ENCODE assay signal across 13 cellular contexts in genomic region chr2:179240481-179241451, GRCh38. TPM values are rescaled to one million over a fixed set of nuclear protein-coding genes. Genes with fewer than 3 reads are reported as not detected.
A peak's percentile ranks its signal among the peaks of the same experiment; 100 is the strongest.
DNase-seq lines count a peak whose midpoint lies in the region; ATAC-seq, FAIRE-seq and TF ChIP-seq lines count a peak whose summit lies in the region.
"Had no signal": no experiment of that assay in that cellular context is flagged by ENCODE, and none has a peak within 500 bp of the region (broad histone marks: within the 10 kb centered on the region; RNA-seq: fewer than 3 reads in every experiment).

No MANE protein-coding gene starts in this region.

- H3K27ac ChIP-seq in HepG2 (ENCODE audit: extremely low read length, insufficient read depth, low read length) (peak overlapping the region; percentile 55), right lobe of liver (no peak overlapping the region), PC-9 (peak overlapping the region; percentile 50; the same call in 1 of the 2 replicates), hepatocyte (peak overlapping the region; percentile 14)

- POLR2A ChIA-PET in HepG2 (lab: Yijun Ruan, JAX) (interaction anchor here (1.9 to 2.2 kb wide), 2 partner anchors 23 to 31 kb away, joined by 21 to 24 read pairs; partner anchors contain the start of gene SESTD1), PC-9 (lab: Charles Lee; ENCODE audit: unreplicated experiment) (interaction anchor here (0.6 to 0.7 kb wide), 2 partner anchors 34 to 115 kb away, joined by 4 to 6 read pairs; no protein-coding TSS in a partner anchor)

- H3K27me3 ChIP-seq in HepG2 (ENCODE audit: control insufficient read depth in 1 of 2, insufficient read depth in 2 of 2, low read length in 2 of 2) (no peaks in the 10 kb centered on the region), right lobe of liver (no peaks in the 10 kb centered on the region), PC-9 (ENCODE audit: insufficient read depth, low read depth) (no peaks in the 10 kb centered on the region), hepatocyte (no peaks in the 10 kb centered on the region)

- BruUV-seq in HepG2 (replicated peaks; lab: Mats Ljungman, UMichigan) (no TSS peak), PC-9 (replicated peaks; lab: Mats Ljungman, UMichigan) (no TSS peak)

- no peak for FAIRE-seq in HepG2 (lab: Jason Lieb, UNC)
- no peak for FAIRE-seq in GM12892 (lab: Jason Lieb, UNC)
- FAIRE-seq: colon, frontal cortex, GM12891 had no signal

- H3K36me3 ChIP-seq in HepG2 (replicated peaks in 1 of 2; ENCODE audit: control insufficient read depth in 1 of 2, insufficient read depth in 2 of 2, low read length in 2 of 2) (no peaks in the 10 kb centered on the region), right lobe of liver (no peaks in the 10 kb centered on the region), PC-9 (ENCODE audit: low read depth) (peaks cover 12% of the 10 kb centered on the region; the same call in 1 of the 2 replicates), hepatocyte (replicated peaks; ENCODE audit: insufficient read depth, low read depth) (no peaks in the 10 kb centered on the region)

- H3K9me3 ChIP-seq in HepG2 (ENCODE audit: low read length) (no peaks in the 10 kb centered on the region), right lobe of liver (no peaks in the 10 kb centered on the region), PC-9 (ENCODE audit: insufficient read depth, low read depth) (peaks cover 44% of the 10 kb centered on the region), hepatocyte (ENCODE audit: low read depth) (no peaks in the 10 kb centered on the region)

- TF ChIP-seq POLR2A in HepG2 (IDR thresholded peaks at IDR 0.05; ENCODE audit: insufficient read depth in 1 of 2, low read depth in 2 of 2, low read length in 2 of 2) (no peak), right lobe of liver (IDR thresholded peaks at IDR 0.05) (no peak), GM12892 (IDR thresholded peaks at IDR 0.05; ENCODE audit: low read depth, low read length) (no peak)

- H3K9ac ChIP-seq in HepG2 (ENCODE audit: insufficient read depth, low read depth, low read length): peak overlapping the region; percentile 36; the same call in 1 of the 2 replicates

- H3K79me2 ChIP-seq in HepG2 (ENCODE audit: insufficient read depth, low read length) (peaks cover 96% of the 10 kb centered on the region), PC-9 (ENCODE audit: low read depth) (peaks cover 94% of the 10 kb centered on the region), hepatocyte (peaks cover 93% of the 10 kb centered on the region)

- TF ChIP-seq RAD21 in HepG2 (CRISPR knock-in tag; IDR thresholded peaks at IDR 0.05): no peak

- 91% methylated on average over 4 of the region's 4 CpGs for WGBS in HepG2 (ENCODE audit: low lambda C conversion rate)
- 86% methylated on average over 4 of the region's 4 CpGs for WGBS in right lobe of liver (ENCODE audit: insufficient coverage, low coverage, low lambda C conversion rate, missing lambda C conversion rate)
- WGBS in hepatocyte (ENCODE audit: low lambda C conversion rate, missing lambda C conversion rate): 81% methylated on average over 4 of the region's 4 CpGs

- peak; percentile 31 for DNase-seq in HepG2 (ENCODE audit: low spot score)
- no peak for DNase-seq in right lobe of liver
- DNase-seq in PC-9: no peak
- no peak for DNase-seq in hepatocyte (ENCODE audit: low spot score)
- no peak for DNase-seq in GM19240 (ENCODE audit: insufficient read length, low spot score)
- DNase-seq in GM12892 (ENCODE audit: insufficient read length): no peak
- DNase-seq in activated CD4-positive, CD25-positive, alpha-beta regulatory T cell (lab: John Stamatoyannopoulos, UW): no peak
- no peak for DNase-seq in mesenteric fat pad (ENCODE audit: low spot score)
- DNase-seq: activated effector memory CD4-positive, alpha-beta T cell treated with Interleukin-2 at 50 U/mL for 16 hours; Karpas-422 had no signal

- in situ Hi-C loops in HepG2 (cut with HindIII; ENCODE audit: extremely low pct_ligation_motif_present, low pct_unique_long_range_greater_than_20kb): no loop called here

- CTCF ChIA-PET in HepG2 (lab: Yijun Ruan, JAX; ENCODE audit: low intra/inter-chr PET ratio, low total read pairs) (no interaction called here), PC-9 (lab: Charles Lee) (interaction anchor here (0.6 to 1.9 kb wide), 4 partner anchors 22 to 169 kb away, joined by 3 to 8 read pairs (median 3); no protein-coding TSS in a partner anchor)

- H3F3A ChIP-seq in PC-9 (ENCODE audit: insufficient read depth, low read depth): peaks cover 41% of the 10 kb centered on the region

- no peaks in the 10 kb centered on the region for H3K9me2 ChIP-seq in PC-9 (ENCODE audit: insufficient read depth)
- H3K9me2 ChIP-seq in hepatocyte (replicated peaks; ENCODE audit: insufficient read depth): no peaks in the 10 kb centered on the region

- TF ChIP-seq EP300 in HepG2 (IDR thresholded peaks at IDR 0.05; ENCODE audit: low read depth in 2 of 2, low read length in 2 of 2) (no peak), HepG2 (CRISPR knock-in tag; IDR thresholded peaks at IDR 0.05; ENCODE audit: borderline replicate concordance) (no peak)

- H3K4me2 ChIP-seq in HepG2 (ENCODE audit: low read depth, low read length): peak overlapping the region; percentile 60
- H3K4me2 ChIP-seq in PC-9: no peak overlapping the region
- no peak overlapping the region for H3K4me2 ChIP-seq in hepatocyte

- H2AFZ ChIP-seq in HepG2 (ENCODE audit: low read length) (no peak overlapping the region), PC-9 (no peak overlapping the region), hepatocyte (no peak overlapping the region)

- peak; percentile 41 for TF ChIP-seq CTCF in HepG2 (CRISPR knock-in tag; IDR thresholded peaks at IDR 0.05)
- TF ChIP-seq CTCF in right lobe of liver (IDR thresholded peaks at IDR 0.05): no peak
- no peak for TF ChIP-seq CTCF in PC-9 (conservative IDR thresholded peaks at IDR 0.05)
- peak; percentile 18 for TF ChIP-seq CTCF in hepatocyte (IDR thresholded peaks at IDR 0.05; ENCODE audit: poor library complexity)

- H3K4me1 ChIP-seq in HepG2 (ENCODE audit: insufficient read depth, low read length) (peaks cover 83% of the 10 kb centered on the region), right lobe of liver (peaks cover 0 to 4% (median 0%) of the 10 kb centered on the region in 4 donors), PC-9 (replicated peaks; ENCODE audit: insufficient read depth) (peaks cover 57% of the 10 kb centered on the region), hepatocyte (ENCODE audit: insufficient read depth) (peaks cover 23% of the 10 kb centered on the region)

- intact Hi-C loops in HepG2 (cut with micrococcal nuclease; ENCODE audit: unreplicated experiment): loop anchor here (1.0 kb wide), 1 partner anchor 12 kb away; no protein-coding TSS in a partner anchor
- intact Hi-C loops in right lobe of liver (cut with DNase I): no loop called here
- intact Hi-C loops in PC-9 (cut with micrococcal nuclease; ENCODE audit: unreplicated experiment): no loop called here

- ATAC-seq in HepG2 (peak; percentile 64), right lobe of liver (no peak)

- H3K4me3 ChIP-seq in HepG2 (replicated peaks in 1 of 3; ENCODE audit: insufficient read depth in 1 of 3, low read depth in 2 of 3, low read length in 3 of 3): no peak overlapping the region
- H3K4me3 ChIP-seq in right lobe of liver: no peak overlapping the region
- H3K4me3 ChIP-seq in PC-9: no peak overlapping the region
- no peak overlapping the region for H3K4me3 ChIP-seq in hepatocyte

- peaks cover 5% of the 10 kb centered on the region; the same call in 1 of the 2 replicates for H4K20me1 ChIP-seq in HepG2 (ENCODE audit: insufficient read depth, low read length)
- no peaks in the 10 kb centered on the region; the same call in 1 of the 2 replicates for H4K20me1 ChIP-seq in PC-9 (ENCODE audit: insufficient read depth)
- H4K20me1 ChIP-seq in hepatocyte (ENCODE audit: insufficient read depth, poor library complexity, severe bottlenecking): peaks cover 6% of the 10 kb centered on the region

TF ChIP-seq in HepG2, 621 proteins besides CTCF, POLR2A, EP300 and RAD21 (continues in another document):
- TF ChIP-seq TAF1 (CRISPR knock-in tag; IDR thresholded peaks at IDR 0.05) (no peak), KDM4B (CRISPR knock-in tag; IDR thresholded peaks at IDR 0.05) (no peak), ZNF709 (CRISPR knock-in tag; IDR thresholded peaks at IDR 0.05) (peak; percentile 91; the same call in 1 of the 2 replicates), ZBTB1 (CRISPR knock-in tag; IDR thresholded peaks at IDR 0.05; ENCODE audit: borderline replicate concordance) (no peak), GABPA (IDR thresholded peaks at IDR 0.05; ENCODE audit: low read depth, low read length) (no peak), GABPA (CRISPR knock-in tag; IDR thresholded peaks at IDR 0.05; ENCODE audit: low read depth) (0 out of 2 replicates have a peak, but pooled peaks have one; percentile 14)

RNA-seq across cellular contexts. Expression of gene SESTD1, which starts 23.9 kb away (rescaled TPM):
- total RNA-seq in HepG2 (2016; rRNA removed; fragmentation: Illumina TruSeq; extraction: Trizol) (74.4 and 105 TPM in 2 replicates), right lobe of liver (10 to 100 TPM in 3 of 6 experiments, 1 to 10 TPM in 3; 5.8 to 27.9 (median 12.8) TPM), PC-9 (2021) (208 and 279 TPM in 2 replicates), hepatocyte (24.3 and 34.7 TPM in 2 replicates), mesenteric fat pad (167 TPM)
- 58.3 and 66.2 TPM in 2 replicates for total RNA-seq in HepG2 (2016; cell fraction: cytosol; rRNA removed; fragmentation: Illumina TruSeq; extraction: Trizol; ENCODE audit: low read depth)
- 71.8 and 93.5 TPM in 2 replicates for total RNA-seq in HepG2 (2016; cell fraction: insoluble cytoplasmic fraction; rRNA removed; fragmentation: Illumina TruSeq; extraction: Trizol)
- total RNA-seq in HepG2 (2016; cell fraction: membrane; rRNA removed; fragmentation: Illumina TruSeq; extraction: Trizol): 84.1 and 90.5 TPM in 2 replicates
- total RNA-seq in HepG2 (2016; cell fraction: nucleus; rRNA removed; fragmentation: Illumina TruSeq; extraction: Trizol): 67.8 and 69.5 TPM in 2 replicates
- polyA plus RNA-seq in HepG2 (2011; rRNA removed) (69.3 and 101 TPM in 2 replicates), hepatocyte (42.4 and 44.0 TPM in 2 replicates)
- polyA plus RNA-seq in HepG2 (2011; cell fraction: cytosol; rRNA removed): 44.4 and 49.6 TPM in 2 replicates
- 48.2 and 49.5 TPM in 2 replicates for polyA plus RNA-seq in HepG2 (2011; cell fraction: nucleus; rRNA removed)
- polyA plus RNA-seq in HepG2 (2012): 109 and 119 TPM in 2 replicates
- 25.4 and 25.6 TPM in 2 replicates for polyA plus RNA-seq in HepG2 (2016; cell fraction: cytosol; fragmentation: Illumina TruSeq; extraction: Trizol; ENCODE audit: low read depth)
- 82.9 and 87.2 TPM in 2 replicates for polyA plus RNA-seq in HepG2 (2016; cell fraction: insoluble cytoplasmic fraction; fragmentation: Illumina TruSeq; extraction: Trizol; ENCODE audit: low read depth)
- 48.8 and 51.0 TPM in 2 replicates for polyA plus RNA-seq in HepG2 (2016; cell fraction: membrane; fragmentation: Illumina TruSeq; extraction: Trizol; ENCODE audit: low read depth)
- polyA plus RNA-seq in HepG2 (2016; cell fraction: nucleus; fragmentation: Illumina TruSeq; extraction: Trizol; ENCODE audit: insufficient read depth, low read depth): 66.2 and 71.0 TPM in 2 replicates
- polyA minus RNA-seq in HepG2 (2011; rRNA and poly(A)+ RNA removed; ENCODE audit: low replicate concordance): 13.2 and 38.6 TPM in 2 replicates
- 71.8 and 102 TPM in 2 replicates for polyA minus RNA-seq in HepG2 (2011; cell fraction: cytosol; rRNA and poly(A)+ RNA removed)
- polyA minus RNA-seq in HepG2 (2011; cell fraction: nucleus; rRNA and poly(A)+ RNA removed): 247 and 269 TPM in 2 replicates
- 11.5 TPM for polyA plus RNA-seq in GM12892 (2012; ENCODE audit: missing spikeins)

Comparison
In these comparisons a context has a peak if more than half of its experiments do, and no peak if none do; other contexts are left out.
1. H3K27ac ChIP-seq: peak in HepG2 (single experiment), PC-9 (single experiment) and hepatocyte (single experiment); none in right lobe of liver (0 of 3).
2. CTCF ChIP-seq: peak in HepG2 (single experiment) and hepatocyte (single experiment); none in right lobe of liver (0 of 4) and PC-9 (single experiment).